In genomic region chr17:20063665-20064648, GRCh38 we compare ENCODE assay signal across 8 cellular contexts. TPM values are rescaled to one million over a fixed set of nuclear protein-coding genes. Genes with fewer than 3 reads are reported as not detected.
A peak's percentile ranks its signal among the peaks of the same experiment; 100 is the strongest.
DNase-seq lines count a peak whose midpoint lies in the region; ATAC-seq and TF ChIP-seq lines count a peak whose summit lies in the region.

No MANE protein-coding gene starts in this region.

- peak; percentile 90 for DNase-seq in GM03348 (ENCODE audit: low spot score)
- peak; percentile 89 for DNase-seq in H4 (ENCODE audit: low spot score)
- DNase-seq in NOMO-1 treated with dmso at 0.1 percent for 144 hours (lab: John Stamatoyannopoulos, UW; ENCODE audit: unreplicated experiment) = peak; percentile 85
- no peak for DNase-seq in chondrocyte (ENCODE audit: low spot score)
- DNase-seq in middle frontal gyrus (ENCODE audit: extremely low spot score, low spot score) = peak; percentile 68
- peak; percentile 90 for DNase-seq in aorta
- no peak for DNase-seq in NCI-H1417 treated with DMSO at 0.1 percent for 48 hours (lab: John Stamatoyannopoulos, UW)

- TF ChIP-seq CTCF in chondrocyte (IDR thresholded peaks at IDR 0.05) = no peak

- peaks cover 41% of the 10 kb centered on the region for H3K4me1 Mint-ChIP-seq in chondrocyte (ENCODE audit: low read depth)

- no peak overlapping the region for H3K4me3 ChIP-seq in aorta (ENCODE audit: low read length in 2 of 2)

- H3K27ac ChIP-seq in aorta (ENCODE audit: low read depth in 1 of 2, low read length in 2 of 2) = peak overlapping the region; percentile 96 to 98

- no peaks in the 10 kb centered on the region for H3K27me3 Mint-ChIP-seq in chondrocyte (ENCODE audit: low read depth)

- H3K27me3 ChIP-seq in aorta (ENCODE audit: control insufficient read depth in 1 of 2, insufficient read depth in 2 of 2, low read length in 1 of 2) = no peaks in the 10 kb centered on the region

- H3K4me1 ChIP-seq in aorta (ENCODE audit: control insufficient read depth in 1 of 2, insufficient read depth in 2 of 2, low read length in 2 of 2) = peaks cover 0 to 4% of the 10 kb centered on the region in 2 donors

- intact Hi-C loops in aorta (cut with DNase I) = loop anchor here in 1 of 2 donors (5.0 kb wide), 2 partner anchors 33 to 52 kb away; no protein-coding TSS in a partner anchor

- ATAC-seq in aorta (ENCODE audit: low FRiP score) (peak; percentile 88), HG03135 (IDR thresholded peaks at IDR 0.05; ENCODE audit: unreplicated experiment) (no peak)

- WGBS in aorta, 2 donors = 17 to 20% methylated on average over 12 of the region's 12 CpGs

- H3K9me3 Mint-ChIP-seq in chondrocyte (ENCODE audit: low read depth) = no peaks in the 10 kb centered on the region

- peak overlapping the region; percentile 10 for H3K4me3 Mint-ChIP-seq in chondrocyte (ENCODE audit: unreplicated experiment)

- peak overlapping the region; percentile 89 for H3K27ac Mint-ChIP-seq in chondrocyte (ENCODE audit: unreplicated experiment)

- no peaks in the 10 kb centered on the region for H3K9me3 ChIP-seq in aorta (ENCODE audit: control insufficient read depth, low read length)

- no peaks in the 10 kb centered on the region for H3K36me3 ChIP-seq in aorta (ENCODE audit: control insufficient read depth in 1 of 2, insufficient read depth in 2 of 2, low read length in 1 of 2)

- no peaks in the 10 kb centered on the region for H3K36me3 Mint-ChIP-seq in chondrocyte (ENCODE audit: low read depth)

RNA-seq across cellular contexts. Expression of gene SPECC1, which starts 54.8 kb away (rescaled TPM):
- total RNA-seq in H4 (2014; rRNA removed; shearing (Covaris generic)) = 38.5 and 41.9 TPM in 2 replicates
- total RNA-seq in chondrocyte = 63.6 to 91.9 TPM (median 90.8 TPM) in 3 replicates
- total RNA-seq in aorta = 10 to 100 TPM; 61.8 to 68.8 TPM
- polyA plus RNA-seq in aorta = 10 to 100 TPM; 37.4 to 38.8 TPM

Comparison
In these comparisons a context has a peak if more than half of its experiments do, and no peak if none do; other contexts are left out.
1. DNase-seq: peak in GM03348 (single experiment), H4 (single experiment), NOMO-1 treated with dmso at 0.1 percent for 144 hours (single experiment), middle frontal gyrus (single experiment) and aorta (2 of 2); none in chondrocyte (single experiment) and NCI-H1417 treated with DMSO at 0.1 percent for 48 hours (single experiment).